28 cellular contexts compared by ENCODE assay signal in the genomic region with DNA sequence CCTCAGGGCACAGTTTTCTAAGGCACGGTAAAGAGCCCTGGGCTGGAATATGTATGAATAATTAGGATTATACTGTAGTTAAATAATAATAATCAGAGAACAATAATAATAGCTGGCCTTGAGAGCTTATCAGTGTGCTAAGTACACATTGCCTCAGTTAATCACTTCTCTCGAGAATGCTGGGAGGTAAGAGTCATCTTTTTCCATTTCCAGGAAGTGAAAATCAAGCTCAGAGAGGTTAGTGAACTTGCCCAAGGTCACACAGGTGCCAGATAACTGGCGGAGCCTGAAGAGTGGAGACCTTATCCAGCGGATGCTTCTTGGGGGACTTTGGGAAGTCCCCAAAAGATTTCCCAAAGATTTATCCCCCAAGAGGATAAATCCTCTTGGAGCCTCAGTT.
"Had no signal": no experiment of that assay in that cellular context is flagged by ENCODE, and none has a peak within 500 bp of the region (broad histone marks: within the 10 kb centered on the region; RNA-seq: fewer than 3 reads in every experiment).

No MANE protein-coding gene starts in this region.

- ATAC-seq: activated CD4-positive, alpha-beta T cell treated with anti-CD3 and anti-CD28 coated beads for 36 hours; activated CD8-positive, alpha-beta memory T cell treated with anti-CD3 and anti-CD28 coated beads, Interleukin-2, amount 10 ng/mL, durations not matched to agents 7 days and 5 days; activated CD8-positive, alpha-beta T cell treated with anti-CD3 and anti-CD28 coated beads, Interleukin-2, amount 10 ng/mL, durations not matched to agents 7 days and 5 days; activated naive CD8-positive, alpha-beta T cell treated with anti-CD3 and anti-CD28 coated beads, Interleukin-2, amount 50 U/mL, for 24 hours; esophagus mucosa; T-helper 17 cell had no signal

- H3K4me1 ChIP-seq: adrenal gland, ascending aorta had no signal

- H3K27me3 ChIP-seq: adrenal gland, ascending aorta, brain microvascular endothelial cell, dorsolateral prefrontal cortex had no signal

- FAIRE-seq: bronchial epithelial cell, frontal cortex had no signal

- H3K9me3 ChIP-seq: adrenal gland, ascending aorta had no signal

- H3K36me3 ChIP-seq: adrenal gland, ascending aorta, brain microvascular endothelial cell had no signal

- H3K27ac ChIP-seq: adrenal gland, ascending aorta, brain microvascular endothelial cell, coronary artery, dorsolateral prefrontal cortex had no signal

- DNase-seq: activated CD4-positive, alpha-beta memory T cell treated with anti-CD3 and anti-CD28 coated beads for 36 hours; activated CD4-positive, alpha-beta T cell treated with anti-CD3 and anti-CD28 coated beads for 36 hours; activated CD4-positive, alpha-beta T cell treated with anti-CD3 and anti-CD28 coated beads, Interleukin-2, amount 10 ng/mL, durations not matched to agents 24 days and 14 days; activated CD4-positive, CD25-positive, alpha-beta regulatory T cell; activated CD4-positive, CD25-positive, alpha-beta regulatory T cell treated with anti-CD3 and anti-CD28 coated beads, Interleukin-2, amount 50 U/mL, for 72 hours; activated CD8-positive, alpha-beta memory T cell treated with anti-CD3 and anti-CD28 coated beads, Interleukin-2, amount 10 ng/mL, durations not matched to agents 7 days and 5 days; activated CD8-positive, alpha-beta memory T cell treated with anti-CD3 and anti-CD28 coated beads, Interleukin-2, amount 50 U/mL, for 4 hours; activated CD8-positive, alpha-beta T cell treated with anti-CD3 and anti-CD28 coated beads, Interleukin-2, amount 10 ng/mL, durations not matched to agents 7 days and 5 days; activated effector memory CD4-positive, alpha-beta T cell treated with anti-CD3 and anti-CD28 coated beads, Interleukin-2, amount 50 U/mL, for 16 hours; activated naive CD4-positive, alpha-beta T cell treated with anti-CD3 and anti-CD28 coated beads for 36 hours; activated naive CD8-positive, alpha-beta T cell treated with anti-CD3 and anti-CD28 coated beads for 36 hours; activated naive CD8-positive, alpha-beta T cell treated with anti-CD3 and anti-CD28 coated beads, Interleukin-2, amount 50 U/mL, for 24 hours; activated T-cell treated with anti-CD3 and anti-CD28 coated beads, Interleukin-2, amount 50 U/mL, for 1 hour; activated T-cell treated with anti-CD3 and anti-CD28 coated beads, Interleukin-2, amount 50 U/mL, for 48 hours; adrenal gland; brain microvascular endothelial cell; dorsolateral prefrontal cortex; effector memory CD4-positive, alpha-beta T cell; endodermal cell; foreskin fibroblast; head of caudate nucleus; T-helper 1 cell; T-helper 17 cell had no signal

- H3K4me3 ChIP-seq: adrenal gland, ascending aorta, coronary artery, dorsolateral prefrontal cortex had no signal
